18 cellular contexts compared by ENCODE assay signal in genomic region chr7:30633223-30633622, GRCh38. TPM values are rescaled to one million over a fixed set of nuclear protein-coding genes. Genes with fewer than 3 reads are reported as not detected.
"Had no signal": no experiment of that assay in that cellular context is flagged by ENCODE, and none has a peak within 500 bp of the region (broad histone marks: within the 10 kb centered on the region; RNA-seq: fewer than 3 reads in every experiment).

No MANE protein-coding gene starts in this region.

- H3K27me3 ChIP-seq: brain microvascular endothelial cell, neutrophil had no signal

- H3K4me1 ChIP-seq: psoas muscle had no signal

- H3K9me3 ChIP-seq: neutrophil, psoas muscle had no signal

- DNase-seq: activated CD8-positive, alpha-beta memory T cell treated with anti-CD3 and anti-CD28 coated beads, Interleukin-2, amount 50 U/mL, for 48 hours; activated naive CD4-positive, alpha-beta T cell treated with anti-CD3 and anti-CD28 coated beads, Interleukin-2, amount 50 U/mL, for 16 hours; amniotic stem cell; brain microvascular endothelial cell; effector memory CD8-positive, alpha-beta T cell; hypothalamus; kidney glomerular epithelial cell; naive B cell; psoas muscle; stimulated activated naive CD8-positive, alpha-beta T cell treated with anti-CD3 and anti-CD28 coated beads, Interleukin-15, Interleukin-2, amounts not matched to agents 100 U/mL and 50 U/mL, for 24 hours; T-cell had no signal

- ATAC-seq: effector memory CD8-positive, alpha-beta T cell; psoas muscle; sciatic nerve; stimulated activated naive CD8-positive, alpha-beta T cell treated with anti-CD3 and anti-CD28 coated beads, Interleukin-15, Interleukin-2, amounts not matched to agents 100 U/mL and 50 U/mL, for 24 hours; T-cell; WTC11 had no signal

- H3K27ac ChIP-seq: brain microvascular endothelial cell, epithelial cell of prostate, neutrophil, psoas muscle, SK-N-MC had no signal

- H3K4me3 ChIP-seq: lung, psoas muscle, SK-N-MC had no signal

RNA-seq across cellular contexts. Expression of gene CRHR2, which starts 49.0 kb away (rescaled TPM):
- total RNA-seq: glomerular endothelial cell had no signal
